In the genomic region with DNA sequence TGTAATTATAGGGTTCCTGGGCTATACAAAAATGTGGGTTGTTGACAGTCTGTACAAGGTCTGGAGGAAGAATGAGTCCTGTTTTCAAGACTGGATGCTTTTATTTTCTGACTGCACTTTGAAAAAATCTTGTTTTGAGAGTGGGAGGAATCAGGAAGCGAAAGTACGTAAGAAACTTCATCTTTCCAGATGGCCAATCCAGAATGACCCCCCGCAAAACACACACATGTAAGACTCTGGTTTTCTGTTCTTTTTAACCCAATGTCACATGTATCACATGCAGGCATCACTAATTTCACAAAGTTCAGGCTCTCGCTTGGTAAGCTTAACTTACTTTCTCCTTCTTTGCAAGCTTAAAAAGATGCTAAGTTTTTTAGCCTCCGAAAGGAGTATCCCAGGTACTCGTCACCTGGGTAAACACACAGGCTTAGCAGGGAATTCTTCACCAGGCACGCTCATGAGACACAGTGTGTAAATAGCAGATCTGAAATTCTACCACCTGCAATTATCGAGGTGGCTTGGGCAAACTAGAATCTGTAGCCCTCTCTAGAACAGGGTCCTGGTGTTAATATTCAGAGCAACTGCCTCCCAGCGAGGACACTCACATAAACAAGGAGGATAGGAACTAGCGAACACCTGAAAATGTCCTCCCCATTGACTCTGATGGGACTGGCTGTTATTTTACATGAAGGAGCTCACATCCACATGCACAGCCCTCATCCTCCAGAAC, we compare ENCODE assay signal across 9 cellular contexts.
DNase-seq lines count a peak whose midpoint lies in the region; ATAC-seq and TF ChIP-seq lines count a peak whose summit lies in the region.
"Had no signal": no experiment of that assay in that cellular context is flagged by ENCODE, and none has a peak within 500 bp of the region (broad histone marks: within the 10 kb centered on the region; RNA-seq: fewer than 3 reads in every experiment).

No MANE protein-coding gene starts in this region.

- DNase-seq in NCI-H510A treated with DMSO at 0.1 percent for 48 hours (lab: John Stamatoyannopoulos, UW) (peak; percentile 45), NCI-H510A (lab: John Stamatoyannopoulos, UW) (no peak), fibroblast of villous mesenchyme (ENCODE audit: low read depth) (peak; percentile 26), cortex of kidney (lab: John Stamatoyannopoulos, UW) (no peak), NCI-H1436 (lab: John Stamatoyannopoulos, UW) (no peak)
- DNase-seq in effector memory CD4-positive, alpha-beta T cell = no peak
- DNase-seq: NCI-H446 treated with DMSO at 0.1 percent for 48 hours had no signal

- H3K4me3 ChIP-seq in fibroblast of villous mesenchyme (ENCODE audit: low read depth, low read length) = no peak overlapping the region
- no peak overlapping the region for H3K4me3 ChIP-seq in effector memory CD4-positive, alpha-beta T cell (ENCODE audit: insufficient read depth, low read depth, low read length, poor library complexity, severe bottlenecking)

- no peak overlapping the region for H3K27ac ChIP-seq in effector memory CD4-positive, alpha-beta T cell (ENCODE audit: insufficient read depth, low read length, poor library complexity, severe bottlenecking)

- H3K4me1 ChIP-seq in effector memory CD4-positive, alpha-beta T cell (ENCODE audit: control insufficient read depth, insufficient read depth, low read length, poor library complexity, severe bottlenecking) = no peaks in the 10 kb centered on the region

- H3K9me3 ChIP-seq in effector memory CD4-positive, alpha-beta T cell (ENCODE audit: control insufficient read depth, low read length) = no peaks in the 10 kb centered on the region

- H3K36me3 ChIP-seq in effector memory CD4-positive, alpha-beta T cell (ENCODE audit: control insufficient read depth, insufficient read depth, low read length) = no peaks in the 10 kb centered on the region

- H3K27me3 ChIP-seq in effector memory CD4-positive, alpha-beta T cell (replicated peaks; ENCODE audit: control insufficient read depth, insufficient read depth, low read length, poor library complexity, severe bottlenecking) = no peaks in the 10 kb centered on the region

- ATAC-seq in GM21723 (IDR thresholded peaks at IDR 0.05; ENCODE audit: unreplicated experiment) (peak; percentile 52), HG03432 (IDR thresholded peaks at IDR 0.05; ENCODE audit: unreplicated experiment) (peak; percentile 48)

- no peak for TF ChIP-seq CTCF in fibroblast of villous mesenchyme (IDR thresholded peaks at IDR 0.05; ENCODE audit: insufficient read depth, low read depth, low read length)

Comparison
In these comparisons a context has a peak if more than half of its experiments do, and no peak if none do; other contexts are left out.
1. DNase-seq: peak in NCI-H510A treated with DMSO at 0.1 percent for 48 hours (single experiment) and fibroblast of villous mesenchyme (single experiment); none in NCI-H510A (single experiment), cortex of kidney (single experiment), effector memory CD4-positive, alpha-beta T cell (0 of 3) and NCI-H1436 (single experiment).